Comparison of ENCODE assay signal across 31 cellular contexts in the genomic region with DNA sequence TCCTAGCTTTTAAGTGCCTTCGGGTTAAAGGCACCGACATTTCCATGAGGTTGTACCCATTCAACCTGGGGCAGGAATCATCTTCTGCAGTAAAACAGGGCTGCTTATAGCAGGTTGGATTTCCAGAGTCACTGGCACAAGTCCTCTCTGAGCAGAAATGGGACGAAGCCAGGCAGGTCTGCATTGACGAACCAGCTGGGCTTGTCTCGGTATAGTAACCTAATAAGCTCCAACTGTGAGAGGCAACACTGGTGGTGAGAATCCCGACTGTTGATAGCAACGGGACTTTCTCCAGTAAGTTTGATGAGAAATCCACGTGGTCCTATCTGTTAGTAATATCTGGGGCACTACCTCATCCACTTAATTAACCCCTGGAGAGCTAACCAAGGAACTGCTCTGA.
"Had no signal": no experiment of that assay in that cellular context is flagged by ENCODE, and none has a peak within 500 bp of the region (broad histone marks: within the 10 kb centered on the region; RNA-seq: fewer than 3 reads in every experiment).

No MANE protein-coding gene starts in this region.

- H3K4me3 Mint-ChIP-seq: activated CD4-positive, alpha-beta T cell treated with anti-CD3 and anti-CD28 coated beads, Interleukin-2, amount 10 ng/mL, durations not matched to agents 24 days and 14 days; activated CD8-positive, alpha-beta T cell treated with anti-CD3 and anti-CD28 coated beads for 36 hours; activated naive CD4-positive, alpha-beta T cell treated with anti-CD3 and anti-CD28 coated beads, Interleukin-2, amount 50 U/mL, for 24 hours; activated naive CD8-positive, alpha-beta T cell treated with anti-CD3 and anti-CD28 coated beads, Interleukin-2, amount 10 ng/mL, durations not matched to agents 7 days and 5 days; activated T-cell treated with anti-CD3 and anti-CD28 coated beads, Interleukin-2, amount 50 U/mL, for 72 hours; activated T-helper 17 cell treated with anti-CD3 and anti-CD28 coated beads, Interleukin-2, amount 50 U/mL, for 72 hours; central memory CD8-positive, alpha-beta T cell; T-cell had no signal

- DNase-seq: activated CD4-positive, alpha-beta T cell treated with anti-CD3 and anti-CD28 coated beads, Interleukin-2, amount 10 ng/mL, durations not matched to agents 24 days and 14 days; activated CD4-positive, alpha-beta T cell treated with anti-CD3 and anti-CD28 coated beads, Interleukin-2, amount 50 U/mL, for 4 hours; activated CD8-positive, alpha-beta T cell treated with anti-CD3 and anti-CD28 coated beads for 36 hours; activated effector memory CD4-positive, alpha-beta T cell treated with anti-CD3 and anti-CD28 coated beads, Interleukin-2, amount 50 U/mL, for 16 hours; activated naive CD4-positive, alpha-beta T cell; activated naive CD8-positive, alpha-beta T cell treated with anti-CD3 and anti-CD28 coated beads, Interleukin-2, amount 10 ng/mL, durations not matched to agents 7 days and 5 days; activated T-cell treated with anti-CD3 and anti-CD28 coated beads, Interleukin-2, amount 50 U/mL, for 1 hour; activated T-cell treated with anti-CD3 and anti-CD28 coated beads, Interleukin-2, amount 50 U/mL, for 72 hours; amygdala; NCI-H1092 treated with DMSO at 0.1 percent for 48 hours; NCI-H1417; NCI-H187 treated with DMSO at 0.1 percent for 48 hours; NCI-H2081; NCI-H510A; NCI-H526; NCI-H748 treated with DMSO at 0.1 percent for 48 hours; PC-9; SIG-M5; T-cell; T-helper 2 cell; T-helper 9 cell had no signal

- H3K36me3 Mint-ChIP-seq: activated naive CD4-positive, alpha-beta T cell treated with anti-CD3 and anti-CD28 coated beads, Interleukin-2, amount 50 U/mL, for 24 hours; activated naive CD8-positive, alpha-beta T cell treated with anti-CD3 and anti-CD28 coated beads, Interleukin-2, amount 10 ng/mL, durations not matched to agents 7 days and 5 days; T-cell had no signal

- ATAC-seq: activated CD8-positive, alpha-beta T cell treated with anti-CD3 and anti-CD28 coated beads for 36 hours; activated T-cell treated with anti-CD3 and anti-CD28 coated beads, Interleukin-2, amount 50 U/mL, for 72 hours; activated T-helper 17 cell treated with anti-CD3 and anti-CD28 coated beads, Interleukin-2, amount 50 U/mL, for 72 hours; Right ventricle myocardium inferior; SK-N-SH treated with all-trans-retinoic acid at 6 μM for 48 hours; T-cell had no signal

- H3K9me3 Mint-ChIP-seq: activated CD4-positive, alpha-beta T cell treated with anti-CD3 and anti-CD28 coated beads, Interleukin-2, amount 10 ng/mL, durations not matched to agents 24 days and 14 days; activated CD8-positive, alpha-beta T cell treated with anti-CD3 and anti-CD28 coated beads for 36 hours; activated naive CD4-positive, alpha-beta T cell treated with anti-CD3 and anti-CD28 coated beads, Interleukin-2, amount 50 U/mL, for 24 hours; activated naive CD8-positive, alpha-beta T cell treated with anti-CD3 and anti-CD28 coated beads, Interleukin-2, amount 10 ng/mL, durations not matched to agents 7 days and 5 days; activated T-helper 17 cell treated with anti-CD3 and anti-CD28 coated beads, Interleukin-2, amount 50 U/mL, for 72 hours; central memory CD8-positive, alpha-beta T cell had no signal

- H3K27ac Mint-ChIP-seq: activated CD4-positive, alpha-beta T cell treated with anti-CD3 and anti-CD28 coated beads, Interleukin-2, amount 10 ng/mL, durations not matched to agents 24 days and 14 days; activated CD8-positive, alpha-beta T cell treated with anti-CD3 and anti-CD28 coated beads for 36 hours; activated naive CD4-positive, alpha-beta T cell treated with anti-CD3 and anti-CD28 coated beads, Interleukin-2, amount 50 U/mL, for 24 hours; activated naive CD8-positive, alpha-beta T cell treated with anti-CD3 and anti-CD28 coated beads, Interleukin-2, amount 10 ng/mL, durations not matched to agents 7 days and 5 days; activated T-helper 17 cell treated with anti-CD3 and anti-CD28 coated beads, Interleukin-2, amount 50 U/mL, for 72 hours; T-cell had no signal

- H3K27ac ChIP-seq: ascending aorta, cardiac muscle cell, KMS-11, PC-9, RWPE1 had no signal

- H3K27me3 Mint-ChIP-seq: activated CD4-positive, alpha-beta T cell treated with anti-CD3 and anti-CD28 coated beads, Interleukin-2, amount 10 ng/mL, durations not matched to agents 24 days and 14 days; activated CD8-positive, alpha-beta T cell treated with anti-CD3 and anti-CD28 coated beads for 36 hours; activated naive CD4-positive, alpha-beta T cell treated with anti-CD3 and anti-CD28 coated beads, Interleukin-2, amount 50 U/mL, for 24 hours; activated naive CD8-positive, alpha-beta T cell treated with anti-CD3 and anti-CD28 coated beads, Interleukin-2, amount 10 ng/mL, durations not matched to agents 7 days and 5 days; activated T-helper 17 cell treated with anti-CD3 and anti-CD28 coated beads, Interleukin-2, amount 50 U/mL, for 72 hours; central memory CD8-positive, alpha-beta T cell; T-cell had no signal

- H3K4me1 Mint-ChIP-seq: activated CD4-positive, alpha-beta T cell treated with anti-CD3 and anti-CD28 coated beads, Interleukin-2, amount 10 ng/mL, durations not matched to agents 24 days and 14 days; activated naive CD4-positive, alpha-beta T cell treated with anti-CD3 and anti-CD28 coated beads, Interleukin-2, amount 50 U/mL, for 24 hours; activated naive CD8-positive, alpha-beta T cell treated with anti-CD3 and anti-CD28 coated beads, Interleukin-2, amount 10 ng/mL, durations not matched to agents 7 days and 5 days; activated T-helper 17 cell treated with anti-CD3 and anti-CD28 coated beads, Interleukin-2, amount 50 U/mL, for 72 hours; central memory CD8-positive, alpha-beta T cell; T-cell had no signal

- H3K4me3 ChIP-seq: ascending aorta, cardiac muscle cell, PC-9 had no signal

- H2AFZ ChIP-seq: PC-9 had no signal

- H3K4me2 ChIP-seq: KMS-11, PC-9 had no signal

- H3K36me3 ChIP-seq: ascending aorta, cardiac muscle cell had no signal

- H3K4me1 ChIP-seq: ascending aorta had no signal

- FAIRE-seq: RCC 7860 had no signal

- H3K27me3 ChIP-seq: ascending aorta, cardiac muscle cell had no signal
